ENCODE assay signal across 7 cellular contexts in genomic region chr20:53413188-53413631, GRCh38.
DNase-seq lines count a peak whose midpoint lies in the region; ATAC-seq and TF ChIP-seq lines count a peak whose summit lies in the region.

No MANE protein-coding gene starts in this region.

- no peak overlapping the region for H2AFZ ChIP-seq in PC-3 (ENCODE audit: low read length)

- no peak overlapping the region for H3K27ac ChIP-seq in PC-3 (ENCODE audit: low read length)
- no peak overlapping the region for H3K27ac ChIP-seq in upper lobe of right lung

- DNase-seq in PC-3 (peak; percentile 67), mesothelial cell of epicardium (ENCODE audit: low spot score in 2 of 2, unreplicated experiment in 2 of 2) (peak in 1 of 2 experiments; percentile 45), upper lobe of right lung (peak; percentile 70), sciatic nerve (ENCODE audit: low spot score) (no peak)

- H3K4me1 Mint-ChIP-seq in activated naive CD8-positive, alpha-beta T cell (ENCODE audit: low read depth) = peaks cover 8% of the 10 kb centered on the region
- H3K4me1 Mint-ChIP-seq in mesothelial cell of epicardium = peaks cover 20% of the 10 kb centered on the region

- H3K4me3 ChIP-seq in PC-3 (ENCODE audit: low read length) (no peak overlapping the region), upper lobe of right lung (no peak overlapping the region)

- peak; percentile 93 for ATAC-seq in GM19025 (IDR thresholded peaks at IDR 0.05; ENCODE audit: low read depth, unreplicated experiment)
- peak; percentile 79 for ATAC-seq in HG03039 (IDR thresholded peaks at IDR 0.05; ENCODE audit: unreplicated experiment)
- peak; percentile 82 for ATAC-seq in PC-3
- ATAC-seq in upper lobe of right lung = peak; percentile 32
- ATAC-seq in sciatic nerve = no peak

- no peaks in the 10 kb centered on the region for H3K9me3 Mint-ChIP-seq in activated naive CD8-positive, alpha-beta T cell (ENCODE audit: low read depth)
- no peaks in the 10 kb centered on the region for H3K9me3 Mint-ChIP-seq in mesothelial cell of epicardium

- H3K9me3 ChIP-seq in PC-3 (ENCODE audit: low read length) (no peaks in the 10 kb centered on the region), upper lobe of right lung (no peaks in the 10 kb centered on the region)

- no peak overlapping the region for H3K4me2 ChIP-seq in PC-3 (ENCODE audit: low read length)

- intact Hi-C loops in PC-3 (cut with micrococcal nuclease) (loop anchor here (1.0 to 2.0 kb wide), 2 partner anchors 134 to 526 kb away; no protein-coding TSS in a partner anchor), upper lobe of right lung (cut with DNase I) (no loop called here), sciatic nerve (cut with DNase I) (no loop called here)

- H3K9ac ChIP-seq in PC-3 (ENCODE audit: low read length) = no peak overlapping the region

- no peaks in the 10 kb centered on the region for H3K79me2 ChIP-seq in PC-3 (ENCODE audit: low read length)

- H3K27me3 ChIP-seq in PC-3 (ENCODE audit: low read length) (peaks cover 21% of the 10 kb centered on the region; the same call in 1 of the 2 replicates), upper lobe of right lung (no peaks in the 10 kb centered on the region)

- TF ChIP-seq CTCF in PC-3 (conservative IDR thresholded peaks at IDR 0.05; ENCODE audit: low read depth, low read length) (peak; percentile 82), mesothelial cell of epicardium (IDR thresholded peaks at IDR 0.05; ENCODE audit: unreplicated experiment) (peak; percentile 18), upper lobe of right lung (IDR thresholded peaks at IDR 0.05) (peak; percentile 34)

- H3F3A ChIP-seq in PC-3 (ENCODE audit: low read length, unreplicated experiment) = no peaks in the 10 kb centered on the region

- POLR2A ChIA-PET in PC-3 (lab: Charles Lee; ENCODE audit: unreplicated experiment) = no interaction called here

- no peaks in the 10 kb centered on the region for H3K9me2 ChIP-seq in PC-3 (replicated peaks; ENCODE audit: low read length)

- H3K27me3 Mint-ChIP-seq in activated naive CD8-positive, alpha-beta T cell = no peaks in the 10 kb centered on the region
- no peaks in the 10 kb centered on the region for H3K27me3 Mint-ChIP-seq in mesothelial cell of epicardium (ENCODE audit: low read depth)

- H3K4me1 ChIP-seq in PC-3 (ENCODE audit: insufficient read depth, low read length) (no peaks in the 10 kb centered on the region), upper lobe of right lung (peaks cover 3% of the 10 kb centered on the region)

- no TSS peak for BruUV-seq in PC-3 (replicated peaks; lab: Mats Ljungman, UMichigan)

- H4K20me1 ChIP-seq in PC-3 (ENCODE audit: low read length) = no peaks in the 10 kb centered on the region

- CTCF ChIA-PET in PC-3 (lab: Charles Lee) = interaction anchor here (0.5 to 1.5 kb wide), 3 partner anchors 35 to 278 kb away, joined by 3 to 10 read pairs (median 3); no protein-coding TSS in a partner anchor

- H3K36me3 ChIP-seq in PC-3 (ENCODE audit: low read depth, low read length) (no peaks in the 10 kb centered on the region), upper lobe of right lung (no peaks in the 10 kb centered on the region)

- H3K27ac Mint-ChIP-seq in activated naive CD8-positive, alpha-beta T cell = no peak overlapping the region
- H3K27ac Mint-ChIP-seq in mesothelial cell of epicardium = no peak overlapping the region

- H3K36me3 Mint-ChIP-seq in activated naive CD8-positive, alpha-beta T cell = no peaks in the 10 kb centered on the region
- H3K36me3 Mint-ChIP-seq in mesothelial cell of epicardium = no peaks in the 10 kb centered on the region

- peak overlapping the region; percentile 3 for H3K4me3 Mint-ChIP-seq in activated naive CD8-positive, alpha-beta T cell
- H3K4me3 Mint-ChIP-seq in mesothelial cell of epicardium = peak overlapping the region; percentile 28

Comparison
In these comparisons a context has a peak if more than half of its experiments do, and no peak if none do; other contexts are left out.
1. CTCF ChIP-seq: peak in every context shown above with its lines; median percentile 82 in PC-3; 34 in upper lobe of right lung; 18 in mesothelial cell of epicardium.